In the genomic region with DNA sequence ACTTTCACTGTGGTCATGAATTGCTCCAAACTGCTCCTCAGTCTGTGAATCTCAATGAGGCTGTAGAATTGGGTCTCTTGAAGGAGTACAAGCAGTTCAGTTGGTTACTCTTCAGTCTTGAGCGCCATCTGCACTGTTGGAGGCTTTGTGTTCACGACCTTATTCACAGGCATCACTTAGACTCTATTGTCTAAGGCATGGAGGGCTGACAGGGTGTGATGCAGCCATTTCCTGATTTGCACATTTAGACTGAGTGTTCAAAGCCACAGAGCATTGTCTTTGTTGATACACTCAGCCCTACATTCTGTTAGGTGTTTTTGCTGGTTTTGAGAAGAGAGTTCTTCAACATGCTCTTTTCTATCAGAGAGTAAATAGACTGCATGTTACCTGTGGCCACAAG, we compare ENCODE assay signal across 17 cellular contexts.
"Had no signal": no experiment of that assay in that cellular context is flagged by ENCODE, and none has a peak within 500 bp of the region (broad histone marks: within the 10 kb centered on the region; RNA-seq: fewer than 3 reads in every experiment).

No MANE protein-coding gene starts in this region.

- H3K9me3 Mint-ChIP-seq: naive thymus-derived CD8-positive, alpha-beta T cell; type B pancreatic cell had no signal

- H3K36me3 ChIP-seq: heart left ventricle, neutrophil, suprapubic skin, thyroid gland had no signal

- H3K27ac ChIP-seq: heart left ventricle, neutrophil, suprapubic skin, thyroid gland had no signal

- H3K4me3 ChIP-seq: heart left ventricle, suprapubic skin, thyroid gland had no signal

- H3K27me3 ChIP-seq: heart left ventricle, neutrophil, suprapubic skin, thyroid gland had no signal

- DNase-seq: effector memory CD8-positive, alpha-beta T cell; erythroblast; foreskin melanocyte; heart left ventricle; hippocampal formation; kidney glomerular epithelial cell; mammary epithelial cell; naive thymus-derived CD8-positive, alpha-beta T cell; posterior cingulate gyrus; right cardiac atrium; small intestine; stimulated activated CD4-positive, alpha-beta T cell treated with anti-CD3 and anti-CD28 coated beads, Interleukin-2, amount 100 ng/mL, for 48 hours; stimulated activated naive CD4-positive, alpha-beta T cell treated with Interleukin-2 at 50 U/mL for 16 hours; thyroid gland had no signal

- H3K27ac Mint-ChIP-seq: effector memory CD8-positive, alpha-beta T cell; type B pancreatic cell had no signal

- ATAC-seq: effector memory CD8-positive, alpha-beta T cell; heart left ventricle; naive thymus-derived CD8-positive, alpha-beta T cell; right cardiac atrium had no signal

- H3K36me3 Mint-ChIP-seq: naive thymus-derived CD8-positive, alpha-beta T cell; type B pancreatic cell had no signal

- H3K27me3 Mint-ChIP-seq: effector memory CD8-positive, alpha-beta T cell; type B pancreatic cell had no signal

- H3K4me1 ChIP-seq: suprapubic skin, thyroid gland had no signal

- H3K9me3 ChIP-seq: heart left ventricle, neutrophil, suprapubic skin, thyroid gland had no signal

- H3K4me3 Mint-ChIP-seq: effector memory CD8-positive, alpha-beta T cell; naive thymus-derived CD8-positive, alpha-beta T cell; type B pancreatic cell had no signal
